In the genomic region with DNA sequence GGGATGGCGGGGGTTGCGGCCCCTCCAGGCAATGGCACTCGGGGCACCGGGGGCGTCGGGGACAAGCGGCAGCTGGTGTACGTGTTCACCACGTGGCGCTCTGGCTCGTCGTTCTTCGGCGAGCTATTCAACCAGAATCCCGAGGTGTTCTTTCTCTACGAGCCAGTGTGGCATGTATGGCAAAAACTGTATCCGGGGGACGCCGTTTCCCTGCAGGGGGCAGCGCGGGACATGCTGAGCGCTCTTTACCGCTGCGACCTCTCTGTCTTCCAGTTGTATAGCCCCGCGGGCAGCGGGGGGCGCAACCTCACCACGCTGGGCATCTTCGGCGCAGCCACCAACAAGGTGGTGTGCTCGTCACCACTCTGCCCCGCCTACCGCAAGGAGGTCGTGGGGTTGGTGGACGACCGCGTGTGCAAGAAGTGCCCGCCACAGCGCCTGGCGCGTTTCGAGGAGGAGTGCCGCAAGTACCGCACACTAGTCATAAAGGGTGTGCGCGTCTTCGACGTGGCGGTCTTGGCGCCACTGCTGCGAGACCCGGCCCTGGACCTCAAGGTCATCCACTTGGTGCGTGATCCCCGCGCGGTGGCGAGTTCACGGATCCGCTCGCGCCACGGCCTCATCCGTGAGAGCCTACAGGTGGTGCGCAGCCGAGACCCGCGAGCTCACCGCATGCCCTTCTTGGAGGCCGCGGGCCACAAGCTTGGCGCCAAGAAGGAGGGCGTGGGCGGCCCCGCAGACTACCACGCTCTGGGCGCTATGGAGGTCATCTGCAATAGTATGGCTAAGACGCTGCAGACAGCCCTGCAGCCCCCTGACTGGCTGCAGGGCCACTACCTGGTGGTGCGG, we compare ENCODE assay signal across 8 cellular contexts. TPM values are rescaled to one million over a fixed set of nuclear protein-coding genes. Genes with fewer than 3 reads are reported as not detected.
A peak's percentile ranks its signal among the peaks of the same experiment; 100 is the strongest.
DNase-seq lines count a peak whose midpoint lies in the region; ATAC-seq, FAIRE-seq and TF ChIP-seq lines count a peak whose summit lies in the region.

No MANE protein-coding gene starts in this region.

- no peak overlapping the region for H3K4me2 ChIP-seq in HepG2 (ENCODE audit: low read depth, low read length)

- H3K27ac Mint-ChIP-seq in WTC11 = no peak overlapping the region

- no peak for TF ChIP-seq RAD21 in HepG2 (CRISPR knock-in tag; IDR thresholded peaks at IDR 0.05)

- H2AFZ ChIP-seq in HepG2 (ENCODE audit: low read length) = no peak overlapping the region

- H3K27me3 ChIP-seq in bronchial epithelial cell (ENCODE audit: control insufficient read depth, insufficient read depth, low read length) (peaks cover 3% of the 10 kb centered on the region), HepG2 (ENCODE audit: control insufficient read depth in 1 of 2, insufficient read depth in 2 of 2, low read length in 2 of 2) (peaks cover 2 to 29% of the 10 kb centered on the region in 2 experiments; a peak in 4 of 5 replicates)

- no peak overlapping the region for H3K27ac ChIP-seq in HepG2 (ENCODE audit: extremely low read length, insufficient read depth, low read length)

- POLR2A ChIA-PET in WTC11 (lab: Charles Lee) (interaction anchor here (0.6 to 0.8 kb wide), 2 partner anchors 14 to 850 kb away, joined by 3 to 8 read pairs; a partner anchor contains a TSS), HepG2 (lab: Yijun Ruan, JAX) (no interaction called here)

- CTCF ChIA-PET in WTC11 (lab: Charles Lee) (interaction anchor here (0.8 to 1.7 kb wide), 6 partner anchors 9 to 553 kb away, joined by 3 to 6 read pairs (median 3); no protein-coding TSS in a partner anchor), HepG2 (lab: Yijun Ruan, JAX; ENCODE audit: low intra/inter-chr PET ratio, low total read pairs) (no interaction called here)

- H3K9me3 Mint-ChIP-seq in WTC11 = no peaks in the 10 kb centered on the region

- no peak overlapping the region for H3K9ac ChIP-seq in HepG2 (ENCODE audit: insufficient read depth, low read depth, low read length)

- H3K4me1 Mint-ChIP-seq in WTC11 = peaks cover 35% of the 10 kb centered on the region

- no peak for TF ChIP-seq POLR2A in HepG2 (IDR thresholded peaks at IDR 0.05; ENCODE audit: insufficient read depth in 1 of 2, low read depth in 2 of 2, low read length in 2 of 2)

- DNase-seq in GM12864 (ENCODE audit: low read depth) = no peak
- DNase-seq in WTC11 (ENCODE audit: low spot score) = peak; percentile 82
- no peak for DNase-seq in bronchial epithelial cell (ENCODE audit: low read depth)
- no peak for DNase-seq in HepG2 (ENCODE audit: low spot score)
- DNase-seq in stimulated activated CD4-positive, alpha-beta T cell treated with anti-CD3 and anti-CD28 coated beads, TNF-alpha, amount 100 ng/mL, for 1 hour (ENCODE audit: low read depth in 3 of 3, low spot score in 1 of 3) = peak in 2 of 3 donors; percentile 35 to 55
- DNase-seq in NCI-H1417 (lab: John Stamatoyannopoulos, UW) = no peak

- peak; percentile 2 for ATAC-seq in HG02981 (IDR thresholded peaks at IDR 0.05; ENCODE audit: unreplicated experiment)
- ATAC-seq in WTC11 = peak; percentile 26
- no peak for ATAC-seq in HepG2
- no peak for ATAC-seq in GM21360 (IDR thresholded peaks at IDR 0.05; ENCODE audit: unreplicated experiment)

- WGBS in HepG2 (ENCODE audit: low lambda C conversion rate) = 95% methylated on average over 66 of the region's 79 CpGs

- peak; percentile 76 for TF ChIP-seq CTCF in GM12864 (IDR thresholded peaks at IDR 0.05; ENCODE audit: low read depth, low read length, missing control alignments)
- TF ChIP-seq CTCF in WTC11 (IDR thresholded peaks at IDR 0.05) = peak; percentile 34; the same call in 1 of the 2 replicates
- TF ChIP-seq CTCF in bronchial epithelial cell (IDR thresholded peaks at IDR 0.05; ENCODE audit: insufficient read depth, low read length, severe bottlenecking) = peak; percentile 22
- TF ChIP-seq CTCF in HepG2 (CRISPR knock-in tag; IDR thresholded peaks at IDR 0.05) = no peak

- no peaks in the 10 kb centered on the region for H3K79me2 ChIP-seq in HepG2 (ENCODE audit: insufficient read depth, low read length)

- H3K36me3 Mint-ChIP-seq in WTC11 = peaks cover 4% of the 10 kb centered on the region

- peaks cover 13% of the 10 kb centered on the region for H3K4me1 ChIP-seq in HepG2 (ENCODE audit: insufficient read depth, low read length)

- no peaks in the 10 kb centered on the region for H4K20me1 ChIP-seq in HepG2 (ENCODE audit: insufficient read depth, low read length)

- H3K4me3 ChIP-seq in GM12864 (ENCODE audit: low read depth, low read length) = peak overlapping the region; percentile 88
- peak overlapping the region; percentile 70 for H3K4me3 ChIP-seq in bronchial epithelial cell (ENCODE audit: low read depth, low read length)
- H3K4me3 ChIP-seq in HepG2 (replicated peaks in 1 of 3; ENCODE audit: insufficient read depth in 1 of 3, low read depth in 2 of 3, low read length in 3 of 3) = no peak overlapping the region

- H3K9me3 ChIP-seq in HepG2 (ENCODE audit: low read length) = no peaks in the 10 kb centered on the region

- FAIRE-seq in bronchial epithelial cell (lab: Jason Lieb, UNC) (no peak), HepG2 (lab: Jason Lieb, UNC) (no peak)

- H3K36me3 ChIP-seq in bronchial epithelial cell (ENCODE audit: control insufficient read depth, insufficient read depth, low read length) (no peaks in the 10 kb centered on the region), HepG2 (replicated peaks in 1 of 2; ENCODE audit: control insufficient read depth in 1 of 2, insufficient read depth in 2 of 2, low read length in 2 of 2) (no peaks in the 10 kb centered on the region)

- no TSS peak for BruUV-seq in HepG2 (replicated peaks; lab: Mats Ljungman, UMichigan)

- in situ Hi-C loops in HepG2 (cut with HindIII; ENCODE audit: extremely low pct_ligation_motif_present, low pct_unique_long_range_greater_than_20kb) = no loop called here

- TF ChIP-seq EP300 in HepG2 (IDR thresholded peaks at IDR 0.05; ENCODE audit: low read depth in 2 of 2, low read length in 2 of 2) (no peak), HepG2 (CRISPR knock-in tag; IDR thresholded peaks at IDR 0.05; ENCODE audit: borderline replicate concordance) (no peak)

- peak overlapping the region; percentile 65 for H3K4me3 Mint-ChIP-seq in WTC11

- intact Hi-C loops in HepG2 (cut with micrococcal nuclease; ENCODE audit: unreplicated experiment) = no loop called here

- H3K27me3 Mint-ChIP-seq in WTC11 (ENCODE audit: low read depth) = peaks cover 22% of the 10 kb centered on the region

TF ChIP-seq in WTC11, 78 proteins besides CTCF, POLR2A, EP300 and RAD21 (continues in another document):
- TF ChIP-seq, protein P1, sequence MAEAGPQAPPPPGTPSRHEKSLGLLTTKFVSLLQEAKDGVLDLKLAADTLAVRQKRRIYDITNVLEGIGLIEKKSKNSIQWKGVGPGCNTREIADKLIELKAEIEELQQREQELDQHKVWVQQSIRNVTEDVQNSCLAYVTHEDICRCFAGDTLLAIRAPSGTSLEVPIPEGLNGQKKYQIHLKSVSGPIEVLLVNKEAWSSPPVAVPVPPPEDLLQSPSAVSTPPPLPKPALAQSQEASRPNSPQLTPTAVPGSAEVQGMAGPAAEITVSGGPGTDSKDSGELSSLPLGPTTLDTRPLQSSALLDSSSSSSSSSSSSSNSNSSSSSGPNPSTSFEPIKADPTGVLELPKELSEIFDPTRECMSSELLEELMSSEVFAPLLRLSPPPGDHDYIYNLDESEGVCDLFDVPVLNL (CRISPR knock-in tag; IDR thresholded peaks at IDR 0.05; ENCODE audit: borderline replicate concordance, low read depth) = no peak

TF ChIP-seq in HepG2, 621 proteins besides CTCF, POLR2A, EP300 and RAD21 (continues in another document):
- TF ChIP-seq ZKSCAN8 (CRISPR knock-in tag; IDR thresholded peaks at IDR 0.05; ENCODE audit: borderline replicate concordance) (no peak), EEA1 (CRISPR knock-in tag; IDR thresholded peaks at IDR 0.05; ENCODE audit: borderline replicate concordance) (no peak), SPEN (CRISPR knock-in tag; IDR thresholded peaks at IDR 0.05; ENCODE audit: low read depth) (no peak)
- TF ChIP-seq, protein P2, sequence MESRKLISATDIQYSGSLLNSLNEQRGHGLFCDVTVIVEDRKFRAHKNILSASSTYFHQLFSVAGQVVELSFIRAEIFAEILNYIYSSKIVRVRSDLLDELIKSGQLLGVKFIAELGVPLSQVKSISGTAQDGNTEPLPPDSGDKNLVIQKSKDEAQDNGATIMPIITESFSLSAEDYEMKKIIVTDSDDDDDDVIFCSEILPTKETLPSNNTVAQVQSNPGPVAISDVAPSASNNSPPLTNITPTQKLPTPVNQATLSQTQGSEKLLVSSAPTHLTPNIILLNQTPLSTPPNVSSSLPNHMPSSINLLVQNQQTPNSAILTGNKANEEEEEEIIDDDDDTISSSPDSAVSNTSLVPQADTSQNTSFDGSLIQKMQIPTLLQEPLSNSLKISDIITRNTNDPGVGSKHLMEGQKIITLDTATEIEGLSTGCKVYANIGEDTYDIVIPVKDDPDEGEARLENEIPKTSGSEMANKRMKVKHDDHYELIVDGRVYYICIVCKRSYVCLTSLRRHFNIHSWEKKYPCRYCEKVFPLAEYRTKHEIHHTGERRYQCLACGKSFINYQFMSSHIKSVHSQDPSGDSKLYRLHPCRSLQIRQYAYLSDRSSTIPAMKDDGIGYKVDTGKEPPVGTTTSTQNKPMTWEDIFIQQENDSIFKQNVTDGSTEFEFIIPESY (CRISPR knock-in tag; IDR thresholded peaks at IDR 0.05) = peak; percentile 81

RNA-seq across cellular contexts. Expression of a gene that starts 1.9 kb away (rescaled TPM):
- total RNA-seq in WTC11 (2021) (13.2 to 17.3 TPM (median 13.4 TPM) in 3 replicates), bronchial epithelial cell (2.1 and 2.9 TPM in 2 replicates), HepG2 (2016; rRNA removed; fragmentation: Illumina TruSeq; extraction: Trizol) (not detected in 2 replicates)
- total RNA-seq in HepG2 (2016; cell fraction: cytosol; rRNA removed; fragmentation: Illumina TruSeq; extraction: Trizol; ENCODE audit: low read depth) = not detected in 2 replicates
- total RNA-seq in HepG2 (2016; cell fraction: insoluble cytoplasmic fraction; rRNA removed; fragmentation: Illumina TruSeq; extraction: Trizol) = not detected in 2 replicates
- not detected in 2 replicates for total RNA-seq in HepG2 (2016; cell fraction: membrane; rRNA removed; fragmentation: Illumina TruSeq; extraction: Trizol)
- total RNA-seq in HepG2 (2016; cell fraction: nucleus; rRNA removed; fragmentation: Illumina TruSeq; extraction: Trizol) = not detected in 2 replicates
- polyA plus RNA-seq in HepG2 (2011; rRNA removed) = not detected in 2 replicates
- not detected in 2 replicates for polyA plus RNA-seq in HepG2 (2011; cell fraction: cytosol; rRNA removed)
- polyA plus RNA-seq in HepG2 (2011; cell fraction: nucleus; rRNA removed) = not detected in 2 replicates
- polyA plus RNA-seq in HepG2 (2012) = not detected in 2 replicates
- polyA plus RNA-seq in HepG2 (2016; cell fraction: cytosol; fragmentation: Illumina TruSeq; extraction: Trizol; ENCODE audit: low read depth) = not detected in 2 replicates
- not detected in 2 replicates for polyA plus RNA-seq in HepG2 (2016; cell fraction: insoluble cytoplasmic fraction; fragmentation: Illumina TruSeq; extraction: Trizol; ENCODE audit: low read depth)
- polyA plus RNA-seq in HepG2 (2016; cell fraction: membrane; fragmentation: Illumina TruSeq; extraction: Trizol; ENCODE audit: low read depth) = not detected in 2 replicates
- polyA plus RNA-seq in HepG2 (2016; cell fraction: nucleus; fragmentation: Illumina TruSeq; extraction: Trizol; ENCODE audit: insufficient read depth, low read depth) = not detected in 2 replicates
- polyA minus RNA-seq in HepG2 (2011; rRNA and poly(A)+ RNA removed; ENCODE audit: low replicate concordance) = 0.05 TPM in 1 of 2 replicates, not detected in the other
- polyA minus RNA-seq in HepG2 (2011; cell fraction: cytosol; rRNA and poly(A)+ RNA removed) = not detected in 2 replicates
- not detected in 2 replicates for polyA minus RNA-seq in HepG2 (2011; cell fraction: nucleus; rRNA and poly(A)+ RNA removed)

Comparison
In these comparisons a context has a peak if more than half of its experiments do, and no peak if none do; other contexts are left out.
1. DNase-seq: peak in WTC11 (single experiment) and stimulated activated CD4-positive, alpha-beta T cell treated with anti-CD3 and anti-CD28 coated beads, TNF-alpha, amount 100 ng/mL, for 1 hour (2 of 3); none in GM12864 (single experiment), bronchial epithelial cell (single experiment), HepG2 (single experiment) and NCI-H1417 (0 of 3).
2. H3K4me3 ChIP-seq: peak in GM12864 (single experiment) and bronchial epithelial cell (single experiment); none in HepG2 (0 of 3).
3. ATAC-seq: peak in HG02981 (single experiment) and WTC11 (single experiment); none in HepG2 (single experiment) and GM21360 (single experiment).